Comparison of ENCODE assay signal across 15 cellular contexts in genomic region chr4:111512081-111512774, GRCh38.
DNase-seq lines count a peak whose midpoint lies in the region; ATAC-seq, FAIRE-seq and TF ChIP-seq lines count a peak whose summit lies in the region.
"Had no signal": no experiment of that assay in that cellular context is flagged by ENCODE, and none has a peak within 500 bp of the region (broad histone marks: within the 10 kb centered on the region; RNA-seq: fewer than 3 reads in every experiment).

No MANE protein-coding gene starts in this region.

- H2BK5ac ChIP-seq in H9 (ENCODE audit: insufficient read length, low read length): no peak overlapping the region

- no peak overlapping the region for H2BK20ac ChIP-seq in H9 (ENCODE audit: low read depth, low read length, poor library complexity, severe bottlenecking)

- H3K79me2 ChIP-seq in keratinocyte (ENCODE audit: control insufficient read depth, insufficient read depth, low read length): no peaks in the 10 kb centered on the region
- no peaks in the 10 kb centered on the region for H3K79me2 ChIP-seq in H9 (ENCODE audit: insufficient read depth, low read length)

- H3K4me1 ChIP-seq in keratinocyte (ENCODE audit: control insufficient read depth, extremely low read depth, insufficient read depth, low read length) (peaks cover 3% of the 10 kb centered on the region), H9 (ENCODE audit: insufficient read depth, low read length) (no peaks in the 10 kb centered on the region)
- H3K4me1 ChIP-seq: left lung, upper lobe of right lung had no signal

- H4K91ac ChIP-seq in H9 (ENCODE audit: insufficient read length, low read depth, low read length): no peak overlapping the region

- H3K27me3 ChIP-seq in keratinocyte (ENCODE audit: control insufficient read depth, extremely low read depth, insufficient read depth, low read length): no peaks in the 10 kb centered on the region
- no peaks in the 10 kb centered on the region for H3K27me3 ChIP-seq in H9 (ENCODE audit: insufficient read depth, low read length)
- H3K27me3 ChIP-seq: left lung, upper lobe of right lung had no signal

- DNase-seq in AG08395 (ENCODE audit: low spot score) (peak; percentile 26), HT1080 (ENCODE audit: low read depth) (peak; percentile 82), astrocyte of the spinal cord (ENCODE audit: low read depth, low spot score) (peak; percentile 88), keratinocyte (ENCODE audit: low read depth, low spot score) (peak; percentile 33), H9 (no peak)
- DNase-seq: amygdala; CD4-positive, alpha-beta T cell; KG1; left lung; NCI-H446; T-cell; upper lobe of right lung had no signal

- H4K5ac ChIP-seq in H9 (ENCODE audit: insufficient read length, low read depth, low read length): no peak overlapping the region

- H3K4me2 ChIP-seq in keratinocyte (ENCODE audit: control insufficient read depth, extremely low read depth, insufficient read depth, low read depth, low read length) (no peak overlapping the region), H9 (ENCODE audit: insufficient read depth, insufficient read length, low read length) (no peak overlapping the region)

- H3K4me3 Mint-ChIP-seq in H9: no peak overlapping the region
- H3K4me3 Mint-ChIP-seq: CD4-positive, alpha-beta T cell; T-cell had no signal

- H3K27me3 Mint-ChIP-seq in H9 (ENCODE audit: low read depth): no peaks in the 10 kb centered on the region
- H3K27me3 Mint-ChIP-seq: CD4-positive, alpha-beta T cell; T-cell had no signal

- H4K8ac ChIP-seq in H9 (replicated peaks; ENCODE audit: insufficient read length, low read depth, low read length): no peak overlapping the region

- no peak overlapping the region for H2BK15ac ChIP-seq in H9 (ENCODE audit: low read depth, low read length)

- no peaks in the 10 kb centered on the region for H3K9me1 ChIP-seq in keratinocyte (ENCODE audit: control insufficient read depth, extremely low read depth, insufficient read depth, low read length)

- no peak overlapping the region for H3K18ac ChIP-seq in H9 (ENCODE audit: insufficient read length, low read depth, low read length)

- H3K56ac ChIP-seq in H9 (ENCODE audit: insufficient read length, low read depth, low read length): no peak overlapping the region

- H3K9me3 ChIP-seq in keratinocyte (ENCODE audit: control insufficient read depth, low read depth, low read length) (no peaks in the 10 kb centered on the region), H9 (ENCODE audit: control insufficient read depth, low read depth, low read length) (no peaks in the 10 kb centered on the region)
- H3K9me3 ChIP-seq: left lung, upper lobe of right lung had no signal

- H2AFZ ChIP-seq in keratinocyte (ENCODE audit: control insufficient read depth, low read length): no peak overlapping the region
- no peak overlapping the region for H2AFZ ChIP-seq in H9 (ENCODE audit: low read length)

- H3K4me3 ChIP-seq in astrocyte of the spinal cord (ENCODE audit: low read depth, low read length) (no peak overlapping the region), keratinocyte (ENCODE audit: control insufficient read depth in 2 of 3, extremely low read depth in 1 of 3, insufficient read depth in 2 of 3, low read depth in 1 of 3, low read length in 3 of 3) (no peak overlapping the region)
- H3K4me3 ChIP-seq: left lung, upper lobe of right lung had no signal

- H3K9ac ChIP-seq in keratinocyte (ENCODE audit: control insufficient read depth, extremely low read depth, insufficient read depth, low read length) (no peak overlapping the region), H9 (ENCODE audit: extremely low read depth, insufficient read length, low read length) (no peak overlapping the region)

- H3K23me2 ChIP-seq in H9 (ENCODE audit: insufficient read length, low read depth, low read length, poor library complexity, severe bottlenecking): no peaks in the 10 kb centered on the region

- ATAC-seq in GM18867 (IDR thresholded peaks at IDR 0.05; ENCODE audit: unreplicated experiment) (no peak), GM21717 (IDR thresholded peaks at IDR 0.05; ENCODE audit: unreplicated experiment) (no peak), HG03521 (IDR thresholded peaks at IDR 0.05; ENCODE audit: unreplicated experiment) (no peak)
- ATAC-seq: left lung, T-cell, upper lobe of right lung had no signal

- H4K20me1 ChIP-seq in keratinocyte (ENCODE audit: control insufficient read depth, extremely low read depth, insufficient read depth, low read length) (no peaks in the 10 kb centered on the region), H9 (ENCODE audit: control insufficient read depth, insufficient read depth, insufficient read length) (no peaks in the 10 kb centered on the region)

- H3K9me3 Mint-ChIP-seq in H9: no peaks in the 10 kb centered on the region

- H3K27ac Mint-ChIP-seq in H9: peak overlapping the region in 1 of 3 experiments; percentile 32; a peak in 2 of 7 replicates
- H3K27ac Mint-ChIP-seq: CD4-positive, alpha-beta T cell; T-cell had no signal

- H3K27ac ChIP-seq in keratinocyte (ENCODE audit: control insufficient read depth, insufficient read depth, low read length): no peak overlapping the region
- H3K27ac ChIP-seq in H9 (ENCODE audit: insufficient read length, low read depth, low read length): no peak overlapping the region
- H3K27ac ChIP-seq: left lung, upper lobe of right lung had no signal

- no peak overlapping the region for H3K4ac ChIP-seq in H9 (ENCODE audit: low read depth, low read length)

- dilution Hi-C loops in keratinocyte (cut with MboI; ENCODE audit: extremely low pct_ligation_motif_present, low sequenced_read_pairs): no loop called here

- WGBS in H9 (ENCODE audit: extremely low coverage, insufficient read length, low lambda C conversion rate): no CpG with 5 or more reads among the region's 5 CpGs

- no peaks in the 10 kb centered on the region for H3K36me3 Mint-ChIP-seq in H9 (ENCODE audit: insufficient read depth in 1 of 3, low read depth in 3 of 3)
- H3K36me3 Mint-ChIP-seq: T-cell had no signal

- H3K14ac ChIP-seq in H9 (ENCODE audit: insufficient read depth, low read length): no peak overlapping the region

- H3K79me1 ChIP-seq in H9 (ENCODE audit: insufficient read depth, low read depth, low read length, poor library complexity, severe bottlenecking): no peaks in the 10 kb centered on the region

- no peak overlapping the region for H2BK12ac ChIP-seq in H9 (ENCODE audit: insufficient read length, low read depth, low read length)

- no peak overlapping the region for H2BK120ac ChIP-seq in H9 (ENCODE audit: low read depth, low read length, poor library complexity, severe bottlenecking)

- no peak overlapping the region for H3T11ph ChIP-seq in H9 (ENCODE audit: low read length)

- H3K23ac ChIP-seq in H9 (ENCODE audit: insufficient read length, low read depth, low read length): no peak overlapping the region

- TF ChIP-seq CTCF in astrocyte of the spinal cord (IDR thresholded peaks at IDR 0.05; ENCODE audit: low read depth, low read length): no peak
- no peak for TF ChIP-seq CTCF in keratinocyte (optimal IDR thresholded peaks at IDR 0.05 in 1 of 3, IDR thresholded peaks at IDR 0.05 in 1 of 3, conservative IDR thresholded peaks at IDR 0.05 in 1 of 3; ENCODE audit: extremely low read depth in 1 of 3, insufficient read depth in 2 of 3, low read length in 3 of 3)
- TF ChIP-seq CTCF in H9 (conservative IDR thresholded peaks at IDR 0.05): no peak

- H2AK5ac ChIP-seq in H9 (ENCODE audit: insufficient read length, low read length): no peak overlapping the region

- in situ Hi-C loops in astrocyte of the spinal cord (cut with HindIII; ENCODE audit: low sequenced_read_pairs): no loop called here

- FAIRE-seq in keratinocyte (lab: Jason Lieb, UNC): no peak

- peaks cover 0 to 2% of the 10 kb centered on the region in 2 experiments; a peak in 1 of 4 replicates for H3K4me1 Mint-ChIP-seq in H9
- H3K4me1 Mint-ChIP-seq: T-cell had no signal

- no peaks in the 10 kb centered on the region for H3K36me3 ChIP-seq in keratinocyte (ENCODE audit: control insufficient read depth in 2 of 2, extremely low read depth in 1 of 2, insufficient read depth in 2 of 2, low read length in 2 of 2)
- H3K36me3 ChIP-seq: left lung, upper lobe of right lung had no signal
